9 cellular contexts compared by ENCODE assay signal in the genomic region with DNA sequence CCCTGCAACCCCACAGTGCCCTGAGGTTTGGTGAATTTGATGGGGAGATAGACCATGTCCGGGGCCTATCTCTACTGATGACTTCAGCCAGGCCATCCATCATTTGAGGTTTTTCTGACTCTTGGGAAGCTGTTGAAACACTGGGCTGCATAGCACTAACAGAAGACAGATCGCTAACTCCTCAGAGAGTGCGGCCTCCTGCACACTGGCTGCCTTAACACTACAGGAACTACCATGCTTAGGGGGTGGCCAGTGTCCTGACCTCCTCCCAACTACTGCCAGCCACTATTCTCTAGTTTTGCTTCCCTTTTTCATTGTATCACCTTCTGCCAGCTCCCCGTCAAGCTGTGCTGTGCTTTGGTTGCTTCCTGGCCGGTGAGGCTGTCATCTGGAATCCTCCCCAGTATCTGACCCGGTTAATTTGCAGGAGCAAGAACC. TPM values are rescaled to one million over a fixed set of nuclear protein-coding genes. Genes with fewer than 3 reads are reported as not detected.
DNase-seq lines count a peak whose midpoint lies in the region; ATAC-seq, FAIRE-seq and TF ChIP-seq lines count a peak whose summit lies in the region.
"Had no signal": no experiment of that assay in that cellular context is flagged by ENCODE, and none has a peak within 500 bp of the region (broad histone marks: within the 10 kb centered on the region; RNA-seq: fewer than 3 reads in every experiment).

No MANE protein-coding gene starts in this region.

- peaks cover 9% of the 10 kb centered on the region for H3K36me3 Mint-ChIP-seq in activated naive CD8-positive, alpha-beta T cell
- H3K36me3 Mint-ChIP-seq in stimulated activated naive CD8-positive, alpha-beta T cell treated with anti-CD3 and anti-CD28 coated beads, Interleukin-15, Interleukin-2, amounts not matched to agents 100 ng/mL and 50 ng/mL, for 24 hours (ENCODE audit: low read depth), result peaks cover 71% of the 10 kb centered on the region

- DNase-seq in M059J (ENCODE audit: low read depth), result peak; percentile 77
- DNase-seq in left colon, result peak in 1 of 2 donors; percentile 54
- no peak for DNase-seq in breast epithelium (ENCODE audit: low spot score in 2 of 2)
- no peak for DNase-seq in H4 (ENCODE audit: low spot score)
- DNase-seq in NCI-H446 treated with DMSO at 0.1 percent for 48 hours (lab: John Stamatoyannopoulos, UW), result no peak
- DNase-seq in urothelium cell line (ENCODE audit: low spot score), result no peak

- peak overlapping the region; percentile 85 for H3K27ac Mint-ChIP-seq in activated naive CD8-positive, alpha-beta T cell
- H3K27ac Mint-ChIP-seq in stimulated activated naive CD8-positive, alpha-beta T cell treated with anti-CD3 and anti-CD28 coated beads, Interleukin-15, Interleukin-2, amounts not matched to agents 100 ng/mL and 50 ng/mL, for 24 hours, result peak overlapping the region; percentile 64

- ATAC-seq in left colon, result peak; percentile 17

- intact Hi-C loops in left colon (cut with DNase I, micrococcal nuclease), result no loop called here
- intact Hi-C loops in breast epithelium (cut with DNase I; ENCODE audit: low total_unique reads), result no loop called here

- TF ChIP-seq CTCF in breast epithelium (IDR thresholded peaks at IDR 0.05), result no peak

- no peak for TF ChIP-seq POLR2A in breast epithelium (IDR thresholded peaks at IDR 0.05)

- H3K4me1 ChIP-seq in breast epithelium, result peaks cover 0 to 5% of the 10 kb centered on the region in 2 donors

- H3K9me3 Mint-ChIP-seq in activated naive CD8-positive, alpha-beta T cell (ENCODE audit: low read depth), result no peaks in the 10 kb centered on the region
- H3K9me3 Mint-ChIP-seq in stimulated activated naive CD8-positive, alpha-beta T cell treated with anti-CD3 and anti-CD28 coated beads, Interleukin-15, Interleukin-2, amounts not matched to agents 100 ng/mL and 50 ng/mL, for 24 hours, result no peaks in the 10 kb centered on the region

- H3K27ac ChIP-seq in breast epithelium, result peak overlapping the region in 1 of 2 donors; percentile 89

- no peak overlapping the region for H3K4me3 ChIP-seq in breast epithelium

- H3K27me3 ChIP-seq in breast epithelium, result no peaks in the 10 kb centered on the region

- H3K27me3 Mint-ChIP-seq in activated naive CD8-positive, alpha-beta T cell, result no peaks in the 10 kb centered on the region
- no peaks in the 10 kb centered on the region for H3K27me3 Mint-ChIP-seq in stimulated activated naive CD8-positive, alpha-beta T cell treated with anti-CD3 and anti-CD28 coated beads, Interleukin-15, Interleukin-2, amounts not matched to agents 100 ng/mL and 50 ng/mL, for 24 hours

- H3K36me3 ChIP-seq in breast epithelium, result no peaks in the 10 kb centered on the region

- no peak for FAIRE-seq in urothelium cell line (lab: Jason Lieb, UNC)
- FAIRE-seq: keratinocyte had no signal

- H3K9me3 ChIP-seq in breast epithelium, result no peaks in the 10 kb centered on the region

- H3K4me1 Mint-ChIP-seq in activated naive CD8-positive, alpha-beta T cell (ENCODE audit: low read depth), result peaks cover 1% of the 10 kb centered on the region
- no peaks in the 10 kb centered on the region for H3K4me1 Mint-ChIP-seq in stimulated activated naive CD8-positive, alpha-beta T cell treated with anti-CD3 and anti-CD28 coated beads, Interleukin-15, Interleukin-2, amounts not matched to agents 100 ng/mL and 50 ng/mL, for 24 hours (ENCODE audit: low read depth)

- H3K4me3 Mint-ChIP-seq in activated naive CD8-positive, alpha-beta T cell, result no peak overlapping the region
- H3K4me3 Mint-ChIP-seq in stimulated activated naive CD8-positive, alpha-beta T cell treated with anti-CD3 and anti-CD28 coated beads, Interleukin-15, Interleukin-2, amounts not matched to agents 100 ng/mL and 50 ng/mL, for 24 hours, result no peak overlapping the region

RNA-seq across cellular contexts. Expression of gene TRAF3IP2, which starts 57.1 kb away (rescaled TPM):
- total RNA-seq in M059J (2014; rRNA removed; shearing (Covaris generic)), result 46.8 and 51.1 TPM in 2 replicates
- total RNA-seq in left colon, result 10 to 100 TPM; 59.3 to 62.4 TPM
- total RNA-seq in breast epithelium, result 10 to 100 TPM; 28.2 to 42.9 (median 41.6) TPM
- total RNA-seq in H4 (2014; rRNA removed; shearing (Covaris generic)), result 22.8 and 23.7 TPM in 2 replicates
